Comparison of ENCODE assay signal across 35 cellular contexts in the genomic region with DNA sequence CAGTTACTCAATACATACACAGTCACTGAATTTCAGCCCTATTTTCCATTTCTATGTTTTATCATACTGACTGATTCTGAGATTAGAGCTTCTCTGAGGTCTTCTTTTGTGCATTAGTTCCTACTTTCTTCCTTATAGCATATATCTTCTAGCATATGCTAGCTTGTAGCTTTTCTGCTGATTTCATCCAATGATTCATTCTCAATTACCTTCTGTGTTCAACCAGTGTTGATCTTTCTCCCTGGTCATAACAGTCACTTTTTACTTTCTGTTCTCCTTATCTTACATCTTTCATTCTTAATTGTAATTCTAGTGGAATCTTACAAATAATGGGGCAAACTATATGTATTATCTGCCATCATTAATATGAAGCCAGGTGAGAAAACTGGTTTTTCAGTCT.
DNase-seq lines count a peak whose midpoint lies in the region; ATAC-seq, FAIRE-seq and TF ChIP-seq lines count a peak whose summit lies in the region.
"Had no signal": no experiment of that assay in that cellular context is flagged by ENCODE, and none has a peak within 500 bp of the region (broad histone marks: within the 10 kb centered on the region; RNA-seq: fewer than 3 reads in every experiment).

No MANE protein-coding gene starts in this region.

- peaks cover 5% of the 10 kb centered on the region for H3K4me1 ChIP-seq in astrocyte (ENCODE audit: insufficient read depth, low read length)

- H3K27me3 ChIP-seq in astrocyte (ENCODE audit: insufficient read depth, low read length) = no peaks in the 10 kb centered on the region

- H3K36me3 Mint-ChIP-seq in astrocyte (ENCODE audit: low read depth, unreplicated experiment) = no peaks in the 10 kb centered on the region
- H3K36me3 Mint-ChIP-seq: activated naive CD4-positive, alpha-beta T cell treated with anti-CD3 and anti-CD28 coated beads, Interleukin-2, amount 50 U/mL, for 24 hours; immature natural killer cell; naive thymus-derived CD8-positive, alpha-beta T cell; stimulated activated effector memory CD8-positive, alpha-beta T cell treated with anti-CD3 and anti-CD28 coated beads, Interleukin-12 subunit alpha, Interleukin-12 subunit beta, amount 100 ng/mL, for 72 hours had no signal

- no peak for FAIRE-seq in astrocyte (lab: Jason Lieb, UNC)
- FAIRE-seq: D721Med, G401.6, GM18507, small intestine had no signal

- no peaks in the 10 kb centered on the region for H3K79me2 ChIP-seq in astrocyte (ENCODE audit: insufficient read depth, low read length)

- H3K36me3 ChIP-seq in astrocyte (ENCODE audit: insufficient read depth, low read length) = no peaks in the 10 kb centered on the region
- H3K36me3 ChIP-seq: left ventricle myocardium inferior had no signal

- no peak overlapping the region for H3K4me3 Mint-ChIP-seq in astrocyte (ENCODE audit: unreplicated experiment)
- H3K4me3 Mint-ChIP-seq: activated naive CD4-positive, alpha-beta T cell treated with anti-CD3 and anti-CD28 coated beads, Interleukin-2, amount 50 U/mL, for 24 hours; immature natural killer cell; naive thymus-derived CD8-positive, alpha-beta T cell; stimulated activated effector memory CD8-positive, alpha-beta T cell treated with anti-CD3 and anti-CD28 coated beads, Interleukin-12 subunit alpha, Interleukin-12 subunit beta, amount 100 ng/mL, for 72 hours had no signal

- no peaks in the 10 kb centered on the region for H3K9me3 ChIP-seq in astrocyte (ENCODE audit: insufficient read depth, low read depth, low read length)
- H3K9me3 ChIP-seq: left ventricle myocardium inferior had no signal

- no peak for ATAC-seq in HG02973 (IDR thresholded peaks at IDR 0.05; ENCODE audit: unreplicated experiment)
- ATAC-seq: naive thymus-derived CD8-positive, alpha-beta T cell; stimulated activated effector memory CD8-positive, alpha-beta T cell treated with anti-CD3 and anti-CD28 coated beads, Interleukin-12 subunit alpha, Interleukin-12 subunit beta, amount 100 ng/mL, for 72 hours had no signal

- no peak overlapping the region for H3K27ac Mint-ChIP-seq in astrocyte (ENCODE audit: unreplicated experiment)
- H3K27ac Mint-ChIP-seq: activated naive CD4-positive, alpha-beta T cell treated with anti-CD3 and anti-CD28 coated beads, Interleukin-2, amount 50 U/mL, for 24 hours; immature natural killer cell; naive thymus-derived CD8-positive, alpha-beta T cell; stimulated activated effector memory CD8-positive, alpha-beta T cell treated with anti-CD3 and anti-CD28 coated beads, Interleukin-12 subunit alpha, Interleukin-12 subunit beta, amount 100 ng/mL, for 72 hours had no signal

- in situ Hi-C loops in Caki2 (cut with HindIII; ENCODE audit: low pct_unique_long_range_greater_than_20kb, low sequenced_read_pairs) = no loop called here

- H3K9ac ChIP-seq in astrocyte (ENCODE audit: low read length) = no peak overlapping the region

- H3K9me3 Mint-ChIP-seq in astrocyte (ENCODE audit: unreplicated experiment) = no peaks in the 10 kb centered on the region
- H3K9me3 Mint-ChIP-seq: activated naive CD4-positive, alpha-beta T cell treated with anti-CD3 and anti-CD28 coated beads, Interleukin-2, amount 50 U/mL, for 24 hours had no signal

- H3K27me3 Mint-ChIP-seq in astrocyte (ENCODE audit: low read depth, unreplicated experiment) = no peaks in the 10 kb centered on the region
- H3K27me3 Mint-ChIP-seq: activated naive CD4-positive, alpha-beta T cell treated with anti-CD3 and anti-CD28 coated beads, Interleukin-2, amount 50 U/mL, for 24 hours; naive thymus-derived CD8-positive, alpha-beta T cell had no signal

- no peaks in the 10 kb centered on the region for H4K20me1 ChIP-seq in astrocyte (ENCODE audit: insufficient read depth, low read length)

- H3K4me1 Mint-ChIP-seq in astrocyte (ENCODE audit: low read depth, unreplicated experiment) = peaks cover 4% of the 10 kb centered on the region
- H3K4me1 Mint-ChIP-seq: activated naive CD4-positive, alpha-beta T cell treated with anti-CD3 and anti-CD28 coated beads, Interleukin-2, amount 50 U/mL, for 24 hours; immature natural killer cell; naive thymus-derived CD8-positive, alpha-beta T cell; stimulated activated effector memory CD8-positive, alpha-beta T cell treated with anti-CD3 and anti-CD28 coated beads, Interleukin-12 subunit alpha, Interleukin-12 subunit beta, amount 100 ng/mL, for 72 hours had no signal

- TF ChIP-seq CTCF in astrocyte (IDR thresholded peaks at IDR 0.05; ENCODE audit: insufficient read depth, low read depth, low read length) = no peak

- H3K4me3 ChIP-seq in astrocyte (ENCODE audit: insufficient read depth, low read depth, low read length) = no peak overlapping the region
- H3K4me3 ChIP-seq: left ventricle myocardium inferior, PC-9 had no signal

- H2AFZ ChIP-seq in astrocyte (ENCODE audit: low read depth, low read length) = no peak overlapping the region
- H2AFZ ChIP-seq: PC-9 had no signal

- no peak overlapping the region for H3K4me2 ChIP-seq in astrocyte (ENCODE audit: low read length)
- H3K4me2 ChIP-seq: PC-9 had no signal

- no peak overlapping the region for H3K27ac ChIP-seq in astrocyte (ENCODE audit: low read depth, low read length)
- H3K27ac ChIP-seq: C4-2B, left ventricle myocardium inferior, PC-9 had no signal

- DNase-seq in Caki2 (ENCODE audit: low read depth) = peak; percentile 16
- peak; percentile 25 for DNase-seq in LHCN-M2 (ENCODE audit: low read depth)
- peak; percentile 27 for DNase-seq in astrocyte (ENCODE audit: low read depth)
- DNase-seq in hepatic stellate cell (ENCODE audit: low spot score) = peak; percentile 7
- no peak for DNase-seq in activated gamma-delta T cell (lab: John Stamatoyannopoulos, UW)
- no peak for DNase-seq in stimulated activated CD4-positive, alpha-beta T cell treated with anti-CD3 and anti-CD28 coated beads, Interleukin-15, amount 100 ng/mL, for 24 hours
- DNase-seq in DMS79 treated with DMSO at 0.1 percent for 48 hours (lab: John Stamatoyannopoulos, UW) = no peak
- DNase-seq: ACHN; activated CD4-positive, alpha-beta T cell treated with anti-CD3 and anti-CD28 coated beads, Interleukin-2, amount 50 U/mL, for 48 hours; activated CD4-positive, CD25-positive, alpha-beta regulatory T cell; activated CD8-positive, alpha-beta memory T cell treated with anti-CD3 and anti-CD28 coated beads, Interleukin-2, amount 50 U/mL, for 4 hours; aorta; hippocampal formation; immature natural killer cell; Karpas-422; left ventricle myocardium inferior; midbrain; naive thymus-derived CD8-positive, alpha-beta T cell; NCI-H1105; NCI-H1930; NCI-H2227 treated with DMSO at 0.1 percent for 48 hours; NCI-H774; PC-9; retina; Right ventricle myocardium superior; small intestine; substantia nigra; SW 1271 had no signal

Comparison
In these comparisons a context has a peak if more than half of its experiments do, and no peak if none do; other contexts are left out.
1. DNase-seq: peak in Caki2 (single experiment), LHCN-M2 (single experiment), astrocyte (single experiment) and hepatic stellate cell (single experiment); none in activated gamma-delta T cell (single experiment), stimulated activated CD4-positive, alpha-beta T cell treated with anti-CD3 and anti-CD28 coated beads, Interleukin-15, amount 100 ng/mL, for 24 hours (single experiment) and DMS79 treated with DMSO at 0.1 percent for 48 hours (single experiment).